Comparison of ENCODE assay signal across 1 cellular context in genomic region chr16:89599451-89599858, GRCh38.
TF ChIP-seq lines count a peak whose summit lies in the region.

No MANE protein-coding gene starts in this region.

TF ChIP-seq in HepG2, 621 proteins besides CTCF, POLR2A, EP300 and RAD21 (continued from another document):
- TF ChIP-seq HBP1 (CRISPR knock-in tag; IDR thresholded peaks at IDR 0.05; ENCODE audit: low read depth) (no peak), ZNF383 (CRISPR knock-in tag; IDR thresholded peaks at IDR 0.05; ENCODE audit: borderline replicate concordance) (no peak), HDAC2 (CRISPR knock-in tag; IDR thresholded peaks at IDR 0.05) (no peak), NR2F6 (IDR thresholded peaks at IDR 0.05) (no peak), NR2F6 (CRISPR knock-in tag; IDR thresholded peaks at IDR 0.05) (peak; percentile 51; the same call in 1 of the 2 replicates), ZNF432 (CRISPR knock-in tag; IDR thresholded peaks at IDR 0.05; ENCODE audit: borderline replicate concordance) (no peak), SOX6 (IDR thresholded peaks at IDR 0.05) (no peak), SOX6 (CRISPR knock-in tag; IDR thresholded peaks at IDR 0.05) (no peak), ZNF609 (CRISPR knock-in tag; IDR thresholded peaks at IDR 0.05; ENCODE audit: borderline replicate concordance) (0 out of 2 replicates have a peak, but pooled peaks have one; percentile 39), EHMT2 (IDR thresholded peaks at IDR 0.05; ENCODE audit: borderline replicate concordance, low read depth, low read length) (no peak), TARDBP (CRISPR knock-in tag; IDR thresholded peaks at IDR 0.05) (no peak)
- TF ChIP-seq, protein P1, sequence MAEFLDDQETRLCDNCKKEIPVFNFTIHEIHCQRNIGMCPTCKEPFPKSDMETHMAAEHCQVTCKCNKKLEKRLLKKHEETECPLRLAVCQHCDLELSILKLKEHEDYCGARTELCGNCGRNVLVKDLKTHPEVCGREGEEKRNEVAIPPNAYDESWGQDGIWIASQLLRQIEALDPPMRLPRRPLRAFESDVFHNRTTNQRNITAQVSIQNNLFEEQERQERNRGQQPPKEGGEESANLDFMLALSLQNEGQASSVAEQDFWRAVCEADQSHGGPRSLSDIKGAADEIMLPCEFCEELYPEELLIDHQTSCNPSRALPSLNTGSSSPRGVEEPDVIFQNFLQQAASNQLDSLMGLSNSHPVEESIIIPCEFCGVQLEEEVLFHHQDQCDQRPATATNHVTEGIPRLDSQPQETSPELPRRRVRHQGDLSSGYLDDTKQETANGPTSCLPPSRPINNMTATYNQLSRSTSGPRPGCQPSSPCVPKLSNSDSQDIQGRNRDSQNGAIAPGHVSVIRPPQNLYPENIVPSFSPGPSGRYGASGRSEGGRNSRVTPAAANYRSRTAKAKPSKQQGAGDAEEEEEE (CRISPR knock-in tag; IDR thresholded peaks at IDR 0.05; ENCODE audit: borderline replicate concordance), result no peak
- TF ChIP-seq, protein P2, sequence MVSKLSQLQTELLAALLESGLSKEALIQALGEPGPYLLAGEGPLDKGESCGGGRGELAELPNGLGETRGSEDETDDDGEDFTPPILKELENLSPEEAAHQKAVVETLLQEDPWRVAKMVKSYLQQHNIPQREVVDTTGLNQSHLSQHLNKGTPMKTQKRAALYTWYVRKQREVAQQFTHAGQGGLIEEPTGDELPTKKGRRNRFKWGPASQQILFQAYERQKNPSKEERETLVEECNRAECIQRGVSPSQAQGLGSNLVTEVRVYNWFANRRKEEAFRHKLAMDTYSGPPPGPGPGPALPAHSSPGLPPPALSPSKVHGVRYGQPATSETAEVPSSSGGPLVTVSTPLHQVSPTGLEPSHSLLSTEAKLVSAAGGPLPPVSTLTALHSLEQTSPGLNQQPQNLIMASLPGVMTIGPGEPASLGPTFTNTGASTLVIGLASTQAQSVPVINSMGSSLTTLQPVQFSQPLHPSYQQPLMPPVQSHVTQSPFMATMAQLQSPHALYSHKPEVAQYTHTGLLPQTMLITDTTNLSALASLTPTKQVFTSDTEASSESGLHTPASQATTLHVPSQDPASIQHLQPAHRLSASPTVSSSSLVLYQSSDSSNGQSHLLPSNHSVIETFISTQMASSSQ (IDR thresholded peaks at IDR 0.05; ENCODE audit: low read depth), result no peak
- TF ChIP-seq, protein P2 (CRISPR knock-in tag; IDR thresholded peaks at IDR 0.05; ENCODE audit: borderline replicate concordance), result no peak
